8 cellular contexts compared by ENCODE assay signal in genomic region chr19:23395722-23396117, GRCh38. TPM values are rescaled to one million over a fixed set of nuclear protein-coding genes. Genes with fewer than 3 reads are reported as not detected.
DNase-seq lines count a peak whose midpoint lies in the region; ATAC-seq, FAIRE-seq and TF ChIP-seq lines count a peak whose summit lies in the region.
"Not testable (repeated sequence)": the region's sequence is repeated elsewhere in the genome, so short reads cannot be mapped to it uniquely, and the experiment has no call there.

No MANE protein-coding gene starts in this region.

- intact Hi-C loops in IMR-90 (cut with micrococcal nuclease) (loop anchor here (5.0 to 10.0 kb wide), 2 partner anchors 121 to 278 kb away; partner anchors contain the start of gene ZNF730), endothelial cell of umbilical vein (cut with micrococcal nuclease) (loop anchor here (1.0 to 10.0 kb wide), 2 partner anchors 145 to 689 kb away; partner anchors contain the start of genes ZNF254 and ZNF724)
- intact Hi-C loops in testis (cut with DNase I; ENCODE audit: low total_unique reads), result not testable (repeated sequence)

- H3K36me3 ChIP-seq in BLaER1 treated with 17β-estradiol and CSF1 and Interleukin-3, amounts not matched to agents 10 nM and 100 nM, result peaks cover 30 to 53% (median 38%) of the 10 kb centered on the region in 11 experiments
- peaks cover 11% of the 10 kb centered on the region for H3K36me3 ChIP-seq in IMR-90 (ENCODE audit: control insufficient read depth, insufficient read depth, low read length)
- H3K36me3 ChIP-seq in endothelial cell of umbilical vein (ENCODE audit: control insufficient read depth in 2 of 2, extremely low read depth in 1 of 2, insufficient read depth in 2 of 2, low read length in 2 of 2); liver (ENCODE audit: control insufficient read depth in 4 of 4, insufficient read depth in 3 of 4, low read depth in 1 of 4, low read length in 3 of 4); testis (ENCODE audit: low read depth, missing control alignments): not testable (repeated sequence)

- not testable (repeated sequence) for TF ChIP-seq POLR2A in IMR-90 (IDR thresholded peaks at IDR 0.05; ENCODE audit: low read depth, low read length); endothelial cell of umbilical vein (IDR thresholded peaks at IDR 0.05; ENCODE audit: low read depth, low read length); testis (IDR thresholded peaks at IDR 0.05)

- peaks cover 7 to 26% (median 14%) of the 10 kb centered on the region in 10 experiments; a peak in 15 of 20 replicates for H3K4me1 ChIP-seq in BLaER1 treated with 17β-estradiol and CSF1 and Interleukin-3, amounts not matched to agents 10 nM and 100 nM
- not testable (repeated sequence) for H3K4me1 ChIP-seq in IMR-90 (ENCODE audit: control insufficient read depth, insufficient read depth, low read length); endothelial cell of umbilical vein (ENCODE audit: control insufficient read depth, extremely low read depth, insufficient read depth, low read length); liver (ENCODE audit: control insufficient read depth in 4 of 4, insufficient read depth in 4 of 4, low read length in 3 of 4)
- H3K4me1 ChIP-seq in testis, result peaks cover 11% of the 10 kb centered on the region

- not testable (repeated sequence) for H2BK120ac ChIP-seq in IMR-90 (ENCODE audit: low read depth, low read length)

- H3K4me1 Mint-ChIP-seq in T-helper 2 cell treated with Interferon-gamma antibody and Interleukin-4, amounts not matched to agents 5 μg/mL and 100 μg/mL, for 36 hours (ENCODE audit: low read depth), result not testable (repeated sequence)
- peaks cover 26% of the 10 kb centered on the region for H3K4me1 Mint-ChIP-seq in osteocyte (ENCODE audit: unreplicated experiment)

- H2BK5ac ChIP-seq in IMR-90 (ENCODE audit: low read depth, low read length, poor library complexity, severe bottlenecking), result not testable (repeated sequence)

- H2BK20ac ChIP-seq in IMR-90 (ENCODE audit: low read depth, low read length), result not testable (repeated sequence)

- H3K9me3 ChIP-seq in BLaER1 treated with 17β-estradiol and CSF1 and Interleukin-3, amounts not matched to agents 10 nM and 100 nM (replicated peaks in 1 of 11), result peaks cover 31 to 42% (median 36%) of the 10 kb centered on the region in 11 experiments
- not testable (repeated sequence) for H3K9me3 ChIP-seq in IMR-90 (ENCODE audit: control insufficient read depth, insufficient read depth, low read length); endothelial cell of umbilical vein (replicated peaks; ENCODE audit: control insufficient read depth, insufficient read depth, low read length); liver (ENCODE audit: control insufficient read depth in 4 of 4, low read length in 3 of 4); testis

- TF ChIP-seq CTCF in IMR-90 (conservative IDR thresholded peaks at IDR 0.05; ENCODE audit: low read depth, low read length); endothelial cell of umbilical vein (IDR thresholded peaks at IDR 0.05; ENCODE audit: extremely low read depth in 1 of 2, insufficient read depth in 1 of 2, low read depth in 1 of 2, low read length in 2 of 2); liver (IDR thresholded peaks at IDR 0.05; ENCODE audit: low read depth, low read length, missing input control); osteocyte (IDR thresholded peaks at IDR 0.05); testis (IDR thresholded peaks at IDR 0.05): not testable (repeated sequence)

- not testable (repeated sequence) for H3K4ac ChIP-seq in IMR-90 (ENCODE audit: low read depth, low read length)

- H3K14ac ChIP-seq in IMR-90 (replicated peaks; ENCODE audit: low read depth, low read length), result not testable (repeated sequence)

- peaks cover 35% of the 10 kb centered on the region for H3K9me3 Mint-ChIP-seq in T-helper 2 cell treated with Interferon-gamma antibody and Interleukin-4, amounts not matched to agents 5 μg/mL and 100 μg/mL, for 36 hours
- peaks cover 15% of the 10 kb centered on the region for H3K9me3 Mint-ChIP-seq in osteocyte (ENCODE audit: unreplicated experiment)

- POLR2A ChIA-PET in IMR-90 (lab: Charles Lee; ENCODE audit: unreplicated experiment), result not testable (repeated sequence)
- POLR2A ChIA-PET in endothelial cell of umbilical vein (lab: Charles Lee), result interaction anchor here (0.6 to 1.0 kb wide), 3 partner anchors 288 to 546 kb away, joined by 3 read pairs; no protein-coding TSS in a partner anchor

- H3K9ac ChIP-seq in BLaER1 treated with 17β-estradiol and CSF1 and Interleukin-3, amounts not matched to agents 10 nM and 100 nM, result peak overlapping the region in 10 of 11 experiments; percentile 97 to 100 (median 98); a peak in 16 of 22 replicates
- not testable (repeated sequence) for H3K9ac ChIP-seq in IMR-90 (ENCODE audit: low read depth, low read length); endothelial cell of umbilical vein (replicated peaks; ENCODE audit: extremely low read depth, insufficient read depth, low read length); liver (ENCODE audit: low read depth in 1 of 2, low read length in 2 of 2)

- H3K4me3 ChIP-seq in BLaER1 treated with 17β-estradiol and CSF1 and Interleukin-3, amounts not matched to agents 10 nM and 100 nM, result peak overlapping the region in 2 of 10 experiments; percentile 75 to 84; a peak in 2 of 20 replicates
- not testable (repeated sequence) for H3K4me3 ChIP-seq in IMR-90 (ENCODE audit: insufficient read depth, low read depth, low read length); endothelial cell of umbilical vein (replicated peaks in 1 of 3; ENCODE audit: insufficient read depth in 1 of 3, low read depth in 1 of 3, low read length in 3 of 3); liver (ENCODE audit: low read depth in 1 of 3, low read length in 3 of 3)
- H3K4me3 ChIP-seq in testis, result peak overlapping the region; percentile 92 to 94

- H3K18ac ChIP-seq in IMR-90 (ENCODE audit: low read depth, low read length), result not testable (repeated sequence)

- WGBS in IMR-90 (ENCODE audit: extremely low coverage in 2 of 2, insufficient read length in 1 of 2), 2 experiments, result no CpG with 5 or more reads among the region's 10 CpGs
- 92% methylated on average over 10 of the region's 10 CpGs for WGBS in liver
- WGBS in testis, 2 donors, result 57 to 68% methylated on average over 10 of the region's 10 CpGs

- not testable (repeated sequence) for DNase-seq in IMR-90; T-helper 2 cell treated with Interferon-gamma antibody and Interleukin-4, amounts not matched to agents 5 μg/mL and 100 μg/mL, for 36 hours (ENCODE audit: low spot score); endothelial cell of umbilical vein (ENCODE audit: low read depth, low spot score); osteocyte (ENCODE audit: extremely low spot score, unreplicated experiment); testis

- in situ Hi-C loops in IMR-90 (cut with MboI; ENCODE audit: low sequenced_read_pairs), result not testable (repeated sequence)

- ATAC-seq in IMR-90 (ENCODE audit: low read depth), result not testable (repeated sequence)

- peak overlapping the region; percentile 33; the same call in 1 of the 2 replicates for H4K91ac ChIP-seq in IMR-90 (ENCODE audit: insufficient read depth, low read depth, low read length)

- not testable (repeated sequence) for FAIRE-seq in endothelial cell of umbilical vein (lab: Jason Lieb, UNC)

- peak overlapping the region; percentile 94 for H2AFZ ChIP-seq in IMR-90 (replicated peaks; ENCODE audit: low read length, poor library complexity)
- H2AFZ ChIP-seq in endothelial cell of umbilical vein (ENCODE audit: low read depth, low read length), result peak overlapping the region; percentile 62

- peak overlapping the region in 8 of 11 experiments; percentile 38 to 100 (median 98); a peak in 11 of 22 replicates for H3K27ac ChIP-seq in BLaER1 treated with 17β-estradiol and CSF1 and Interleukin-3, amounts not matched to agents 10 nM and 100 nM
- not testable (repeated sequence) for H3K27ac ChIP-seq in IMR-90 (ENCODE audit: insufficient read depth, low read length); endothelial cell of umbilical vein (ENCODE audit: insufficient read depth, low read depth, low read length); liver (ENCODE audit: low read depth in 1 of 2, low read length in 2 of 2)
- peak overlapping the region; percentile 40 for H3K27ac ChIP-seq in angular gyrus (ENCODE audit: low read depth, low read length)
- H3K27ac ChIP-seq in testis, result peak overlapping the region; percentile 92 to 95

- not testable (repeated sequence) for H3K9me1 ChIP-seq in IMR-90 (ENCODE audit: insufficient read depth, low read length); endothelial cell of umbilical vein (replicated peaks; ENCODE audit: control insufficient read depth, extremely low read depth, insufficient read depth, low read length)

- not testable (repeated sequence) for BruUV-seq in IMR-90 (replicated peaks; lab: Mats Ljungman, UMichigan); endothelial cell of umbilical vein (replicated peaks; lab: Mats Ljungman, UMichigan)

- CTCF ChIA-PET in IMR-90 (lab: Yijun Ruan, JAX), result not testable (repeated sequence)
- CTCF ChIA-PET in endothelial cell of umbilical vein (lab: Charles Lee), result interaction anchor here (0.7 kb wide), 1 partner anchor 54 kb away, joined by 3 read pairs; no protein-coding TSS in a partner anchor

- not testable (repeated sequence) for TF ChIP-seq RAD21 in IMR-90 (IDR thresholded peaks at IDR 0.05; ENCODE audit: low read length); liver (IDR thresholded peaks at IDR 0.05)

- H3K23ac ChIP-seq in IMR-90 (ENCODE audit: low read depth, low read length), result not testable (repeated sequence)

- not testable (repeated sequence) for H3K56ac ChIP-seq in IMR-90 (ENCODE audit: extremely low read depth, insufficient read depth, low read length)

- H3K36me3 Mint-ChIP-seq in T-helper 2 cell treated with Interferon-gamma antibody and Interleukin-4, amounts not matched to agents 5 μg/mL and 100 μg/mL, for 36 hours (ENCODE audit: low read depth), result peaks cover 37% of the 10 kb centered on the region
- H3K36me3 Mint-ChIP-seq in osteocyte (ENCODE audit: unreplicated experiment), result peaks cover 26% of the 10 kb centered on the region

- not testable (repeated sequence) for H4K5ac ChIP-seq in IMR-90 (ENCODE audit: low read depth, low read length)

- H2AK9ac ChIP-seq in IMR-90 (replicated peaks; ENCODE audit: low read depth, low read length, poor library complexity), result not testable (repeated sequence)

- dilution Hi-C loops in IMR-90 (cut with HindIII; ENCODE audit: low sequenced_read_pairs, unreplicated experiment); endothelial cell of umbilical vein (cut with MboI; ENCODE audit: extremely low pct_ligation_motif_present, low sequenced_read_pairs): not testable (repeated sequence)

- not testable (repeated sequence) for H2BK15ac ChIP-seq in IMR-90 (ENCODE audit: low read depth, low read length)

- H3K79me2 ChIP-seq in endothelial cell of umbilical vein (ENCODE audit: control insufficient read depth, insufficient read depth, low read length), result peaks cover 25% of the 10 kb centered on the region

- H2AK5ac ChIP-seq in IMR-90 (ENCODE audit: low read depth, low read length), result not testable (repeated sequence)

- peak overlapping the region; percentile 73 to 80 for H4K8ac ChIP-seq in IMR-90 (ENCODE audit: low read depth in 2 of 2, low read length in 2 of 2)

- not testable (repeated sequence) for H3K27me3 ChIP-seq in BLaER1 treated with 17β-estradiol and CSF1 and Interleukin-3, amounts not matched to agents 10 nM and 100 nM; IMR-90 (ENCODE audit: control insufficient read depth, insufficient read depth, low read length); endothelial cell of umbilical vein (ENCODE audit: control insufficient read depth in 2 of 2, insufficient read depth in 2 of 2, low read length in 2 of 2); liver (ENCODE audit: control insufficient read depth in 4 of 4, insufficient read depth in 4 of 4, low read length in 3 of 4); testis

- H3K27ac Mint-ChIP-seq in T-helper 2 cell treated with Interferon-gamma antibody and Interleukin-4, amounts not matched to agents 5 μg/mL and 100 μg/mL, for 36 hours, result peak overlapping the region; percentile 97
- peak overlapping the region; percentile 100 for H3K27ac Mint-ChIP-seq in osteocyte (ENCODE audit: unreplicated experiment)

- not testable (repeated sequence) for H3K27me3 Mint-ChIP-seq in T-helper 2 cell treated with Interferon-gamma antibody and Interleukin-4, amounts not matched to agents 5 μg/mL and 100 μg/mL, for 36 hours (ENCODE audit: low read depth); osteocyte (ENCODE audit: unreplicated experiment)

- not testable (repeated sequence) for H3K79me1 ChIP-seq in IMR-90 (ENCODE audit: low read depth in 1 of 2, low read length in 2 of 2)

- peak overlapping the region; percentile 48 for H3K4me3 Mint-ChIP-seq in T-helper 2 cell treated with Interferon-gamma antibody and Interleukin-4, amounts not matched to agents 5 μg/mL and 100 μg/mL, for 36 hours
- not testable (repeated sequence) for H3K4me3 Mint-ChIP-seq in osteocyte (ENCODE audit: unreplicated experiment)

- H3K4me2 ChIP-seq in BLaER1 treated with 17β-estradiol and CSF1 and Interleukin-3, amounts not matched to agents 10 nM and 100 nM, result peak overlapping the region in 10 of 11 experiments; percentile 16 to 79 (median 40); a peak in 12 of 22 replicates
- H3K4me2 ChIP-seq in IMR-90 (ENCODE audit: low read depth, low read length); endothelial cell of umbilical vein (ENCODE audit: insufficient read depth, low read length): not testable (repeated sequence)

- H4K20me1 ChIP-seq in BLaER1 treated with 17β-estradiol and CSF1 and Interleukin-3, amounts not matched to agents 10 nM and 100 nM; IMR-90 (ENCODE audit: insufficient read depth, low read length); endothelial cell of umbilical vein (replicated peaks; ENCODE audit: control insufficient read depth, extremely low read depth, insufficient read depth, low read length): not testable (repeated sequence)

RNA-seq across cellular contexts. Expression of gene ZNF91, which starts 0.4 kb away (rescaled TPM):
- total RNA-seq in IMR-90 (2012; rRNA removed) (17.0 and 21.4 TPM in 2 replicates), endothelial cell of umbilical vein (12.4 and 17.0 TPM in 2 replicates), liver (10 to 100 TPM; 19.3 to 25.9 TPM), osteocyte (29.9 and 31.7 TPM in 2 replicates), testis (100 to 1,000 TPM in 1 of 2 donors, 10 to 100 TPM in 1; 96.1 to 101 TPM)
- polyA plus RNA-seq in IMR-90 (2012; rRNA removed) (7.9 and 8.0 TPM in 2 replicates), endothelial cell of umbilical vein (8.7 and 9.6 TPM in 2 replicates), liver (1 to 10 TPM; 2.9 to 9.1 TPM), testis (ENCODE audit: insufficient read depth, low read depth, low replicate concordance) (50.1 TPM)
- 2.1 and 2.3 TPM in 2 replicates for polyA plus RNA-seq in IMR-90 (2012; cell fraction: cytosol; rRNA removed)
- polyA plus RNA-seq in IMR-90 (2012; cell fraction: nucleus; rRNA removed; ENCODE audit: low replicate concordance), result 6.0 and 16.1 TPM in 2 replicates
- polyA plus RNA-seq in endothelial cell of umbilical vein (2011; cell fraction: cytosol; rRNA removed), result 5.6 and 6.3 TPM in 2 replicates
- polyA plus RNA-seq in endothelial cell of umbilical vein (2011; cell fraction: nucleus; rRNA removed), result 23.6 and 35.2 TPM in 2 replicates
- 6.3 and 6.9 TPM in 2 replicates for polyA plus RNA-seq in endothelial cell of umbilical vein (2012)
- 37.0 and 49.6 TPM in 2 replicates for polyA minus RNA-seq in endothelial cell of umbilical vein
- 9.9 TPM for polyA minus RNA-seq in endothelial cell of umbilical vein (2011; cell fraction: cytosol; rRNA and poly(A)+ RNA removed)
- polyA minus RNA-seq in endothelial cell of umbilical vein (2011; cell fraction: nucleus; rRNA and poly(A)+ RNA removed), result 37.7 and 58.9 TPM in 2 replicates
